1 cellular context compared by ENCODE assay signal in the genomic region with DNA sequence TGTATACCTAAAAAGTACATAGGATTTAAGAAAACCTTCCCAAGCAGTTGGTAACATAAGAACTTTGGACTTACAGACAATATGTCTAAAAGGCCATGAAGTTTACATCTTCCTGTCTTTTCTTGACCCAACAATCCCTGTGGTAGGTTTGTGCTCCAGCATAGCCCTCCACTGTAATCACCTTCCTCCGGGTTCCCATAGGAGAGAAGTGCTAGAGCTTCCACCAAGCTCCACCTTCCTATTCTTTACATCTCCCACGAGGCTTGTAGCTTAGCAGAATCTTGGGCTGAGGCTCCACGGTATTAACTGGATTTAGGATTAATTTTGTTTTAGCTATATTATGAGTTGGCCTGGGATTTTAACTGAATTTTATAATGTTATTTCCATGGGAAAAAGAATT.
TF ChIP-seq lines count a peak whose summit lies in the region.

No MANE protein-coding gene starts in this region.

TF ChIP-seq in SK-N-SH, 30 proteins besides CTCF, POLR2A, EP300 and RAD21 (continued from another document):
- TF ChIP-seq, protein P1, sequence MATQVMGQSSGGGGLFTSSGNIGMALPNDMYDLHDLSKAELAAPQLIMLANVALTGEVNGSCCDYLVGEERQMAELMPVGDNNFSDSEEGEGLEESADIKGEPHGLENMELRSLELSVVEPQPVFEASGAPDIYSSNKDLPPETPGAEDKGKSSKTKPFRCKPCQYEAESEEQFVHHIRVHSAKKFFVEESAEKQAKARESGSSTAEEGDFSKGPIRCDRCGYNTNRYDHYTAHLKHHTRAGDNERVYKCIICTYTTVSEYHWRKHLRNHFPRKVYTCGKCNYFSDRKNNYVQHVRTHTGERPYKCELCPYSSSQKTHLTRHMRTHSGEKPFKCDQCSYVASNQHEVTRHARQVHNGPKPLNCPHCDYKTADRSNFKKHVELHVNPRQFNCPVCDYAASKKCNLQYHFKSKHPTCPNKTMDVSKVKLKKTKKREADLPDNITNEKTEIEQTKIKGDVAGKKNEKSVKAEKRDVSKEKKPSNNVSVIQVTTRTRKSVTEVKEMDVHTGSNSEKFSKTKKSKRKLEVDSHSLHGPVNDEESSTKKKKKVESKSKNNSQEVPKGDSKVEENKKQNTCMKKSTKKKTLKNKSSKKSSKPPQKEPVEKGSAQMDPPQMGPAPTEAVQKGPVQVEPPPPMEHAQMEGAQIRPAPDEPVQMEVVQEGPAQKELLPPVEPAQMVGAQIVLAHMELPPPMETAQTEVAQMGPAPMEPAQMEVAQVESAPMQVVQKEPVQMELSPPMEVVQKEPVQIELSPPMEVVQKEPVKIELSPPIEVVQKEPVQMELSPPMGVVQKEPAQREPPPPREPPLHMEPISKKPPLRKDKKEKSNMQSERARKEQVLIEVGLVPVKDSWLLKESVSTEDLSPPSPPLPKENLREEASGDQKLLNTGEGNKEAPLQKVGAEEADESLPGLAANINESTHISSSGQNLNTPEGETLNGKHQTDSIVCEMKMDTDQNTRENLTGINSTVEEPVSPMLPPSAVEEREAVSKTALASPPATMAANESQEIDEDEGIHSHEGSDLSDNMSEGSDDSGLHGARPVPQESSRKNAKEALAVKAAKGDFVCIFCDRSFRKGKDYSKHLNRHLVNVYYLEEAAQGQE (IDR thresholded peaks at IDR 0.05; ENCODE audit: low read depth, low read length) = no peak
- TF ChIP-seq NRF1 (IDR thresholded peaks at IDR 0.05; ENCODE audit: low read depth, low read length) = no peak
- TF ChIP-seq FOSL2 (IDR thresholded peaks at IDR 0.05; ENCODE audit: borderline replicate concordance, low read depth) = no peak
- no peak for TF ChIP-seq FOXM1 (IDR thresholded peaks at IDR 0.05; ENCODE audit: low read depth)
- TF ChIP-seq NFIC (IDR thresholded peaks at IDR 0.05; ENCODE audit: borderline replicate concordance) = no peak
- TF ChIP-seq, protein P2, sequence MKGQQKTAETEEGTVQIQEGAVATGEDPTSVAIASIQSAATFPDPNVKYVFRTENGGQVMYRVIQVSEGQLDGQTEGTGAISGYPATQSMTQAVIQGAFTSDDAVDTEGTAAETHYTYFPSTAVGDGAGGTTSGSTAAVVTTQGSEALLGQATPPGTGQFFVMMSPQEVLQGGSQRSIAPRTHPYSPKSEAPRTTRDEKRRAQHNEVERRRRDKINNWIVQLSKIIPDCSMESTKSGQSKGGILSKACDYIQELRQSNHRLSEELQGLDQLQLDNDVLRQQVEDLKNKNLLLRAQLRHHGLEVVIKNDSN (IDR thresholded peaks at IDR 0.05; ENCODE audit: borderline replicate concordance, low read depth) = no peak
